ENCODE assay signal across 1 cellular context in the genomic region with DNA sequence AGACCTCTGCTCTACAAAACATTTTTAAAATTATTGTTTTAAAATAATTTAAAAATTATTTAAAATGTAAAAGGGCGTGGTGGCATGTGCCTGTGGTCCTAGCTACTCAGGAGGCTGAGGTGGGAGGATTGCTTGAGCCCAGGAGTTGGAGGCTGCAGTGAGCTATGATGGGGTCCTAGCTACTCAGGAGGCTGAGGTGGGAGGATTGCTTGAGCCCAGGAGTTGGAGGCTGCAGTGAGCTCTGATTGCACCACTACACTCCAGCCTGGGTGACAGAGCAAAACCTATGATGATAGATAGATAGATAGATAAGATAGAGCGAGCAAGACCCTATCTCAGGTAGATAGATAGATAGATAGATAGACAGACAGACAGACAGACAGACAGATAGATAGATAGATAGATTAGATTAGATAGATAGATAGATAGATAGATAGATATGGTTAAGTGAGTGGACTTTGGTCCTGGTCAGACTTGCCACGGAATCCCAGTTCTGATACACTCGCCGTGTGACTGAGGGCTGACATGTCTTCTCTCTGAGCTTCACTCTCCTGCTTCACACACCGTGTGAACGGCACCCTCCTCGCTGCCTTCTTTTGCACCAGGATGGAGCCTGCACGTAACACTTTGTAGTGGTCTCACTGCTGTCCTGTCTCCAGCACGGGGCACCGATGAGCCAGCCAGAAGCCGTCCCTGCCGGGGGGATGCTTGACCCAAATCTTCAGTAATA.
A peak's percentile ranks its signal among the peaks of the same experiment; 100 is the strongest.
TF ChIP-seq lines count a peak whose summit lies in the region.

No MANE protein-coding gene starts in this region.

TF ChIP-seq in SK-N-SH, 30 proteins besides CTCF, POLR2A, EP300 and RAD21:
- peak; percentile 5; the same call in 1 of the 2 replicates for TF ChIP-seq GATA2 (CRISPR knock-in tag; IDR thresholded peaks at IDR 0.05)
- peak; percentile 9; the same call in 1 of the 2 replicates for TF ChIP-seq SMC3 (IDR thresholded peaks at IDR 0.05; ENCODE audit: low read depth, low read length)
